In genomic region chr7:5419523-5420107, GRCh38 we compare ENCODE assay signal across 8 cellular contexts. TPM values are rescaled to one million over a fixed set of nuclear protein-coding genes. Genes with fewer than 3 reads are reported as not detected.
DNase-seq lines count a peak whose midpoint lies in the region; ATAC-seq and TF ChIP-seq lines count a peak whose summit lies in the region.

No MANE protein-coding gene starts in this region.

- H3K4me1 ChIP-seq in GM23248 (ENCODE audit: insufficient read depth) (peaks cover 12% of the 10 kb centered on the region), hepatocyte (ENCODE audit: insufficient read depth) (peaks cover 24% of the 10 kb centered on the region), sigmoid colon (peaks cover 0 to 47% (median 30%) of the 10 kb centered on the region in 4 donors)

- H3K4me3 Mint-ChIP-seq in activated T-helper 1 cell treated with anti-CD3 and anti-CD28 coated beads, Interleukin-12 subunit alpha, Interleukin-12 subunit beta, Interleukin-2, Interleukin-4 antibody, amounts not matched to agents 30 ng/mL and 10 ng/mL and 1 ng/mL, durations not matched to agents 14 hours and 24 hours and 36 hours: peak overlapping the region; percentile 26

- intact Hi-C loops in activated T-helper 1 cell treated with anti-CD3 and anti-CD28 coated beads, Interleukin-12 subunit alpha, Interleukin-12 subunit beta, Interleukin-2, Interleukin-4 antibody, amounts not matched to agents 30 ng/mL and 10 ng/mL and 1 ng/mL, durations not matched to agents 14 hours and 24 hours and 36 hours (cut with micrococcal nuclease): loop anchor here (5.0 kb wide), 4 partner anchors 177 to 372 kb away; partner anchors contain the start of gene RBAK
- intact Hi-C loops in sigmoid colon (cut with DNase I): loop anchor here (5.0 kb wide), 1 partner anchor 273 kb away; no protein-coding TSS in a partner anchor

- TF ChIP-seq EP300 in sigmoid colon (IDR thresholded peaks at IDR 0.05): no peak

- H3K9ac ChIP-seq in GM23248: peak overlapping the region; percentile 97

- H3K27me3 ChIP-seq in GM23248 (replicated peaks; ENCODE audit: insufficient read depth): no peaks in the 10 kb centered on the region
- H3K27me3 ChIP-seq in hepatocyte: no peaks in the 10 kb centered on the region
- H3K27me3 ChIP-seq in sigmoid colon: no peaks in the 10 kb centered on the region

- no peak for TF ChIP-seq CTCF in hepatocyte (IDR thresholded peaks at IDR 0.05; ENCODE audit: poor library complexity)
- TF ChIP-seq CTCF in sigmoid colon (IDR thresholded peaks at IDR 0.05): no peak

- H3K4me2 ChIP-seq in GM23248 (ENCODE audit: unreplicated experiment) (peak overlapping the region; percentile 93), hepatocyte (peak overlapping the region; percentile 99)

- H4K20me1 ChIP-seq in GM23248 (ENCODE audit: insufficient read depth): no peaks in the 10 kb centered on the region
- H4K20me1 ChIP-seq in hepatocyte (ENCODE audit: insufficient read depth, poor library complexity, severe bottlenecking): peaks cover 68% of the 10 kb centered on the region

- peaks cover 93% of the 10 kb centered on the region for H3K79me2 ChIP-seq in GM23248 (ENCODE audit: insufficient read depth)
- peaks cover 93% of the 10 kb centered on the region for H3K79me2 ChIP-seq in hepatocyte

- no peak for TF ChIP-seq POLR2A in sigmoid colon (IDR thresholded peaks at IDR 0.05)

- no peak overlapping the region for H2AFZ ChIP-seq in GM23248
- no peak overlapping the region for H2AFZ ChIP-seq in hepatocyte

- H3K4me3 ChIP-seq in GM23248 (peak overlapping the region; percentile 95), hepatocyte (peak overlapping the region; percentile 65), sigmoid colon (peak overlapping the region; percentile 84 to 96 (median 91))

- peaks cover 56% of the 10 kb centered on the region for H3K27me3 Mint-ChIP-seq in activated T-helper 1 cell treated with anti-CD3 and anti-CD28 coated beads, Interleukin-12 subunit alpha, Interleukin-12 subunit beta, Interleukin-2, Interleukin-4 antibody, amounts not matched to agents 30 ng/mL and 10 ng/mL and 1 ng/mL, durations not matched to agents 14 hours and 24 hours and 36 hours (ENCODE audit: insufficient read depth)

- peaks cover 12% of the 10 kb centered on the region for H3F3A ChIP-seq in GM23248 (ENCODE audit: insufficient read depth)

- no peaks in the 10 kb centered on the region for H3K9me3 ChIP-seq in GM23248 (ENCODE audit: low read depth)
- no peaks in the 10 kb centered on the region for H3K9me3 ChIP-seq in hepatocyte (ENCODE audit: low read depth)
- H3K9me3 ChIP-seq in sigmoid colon: no peaks in the 10 kb centered on the region

- in situ Hi-C loops in GM23248 (cut with MboI): no loop called here

- H3K9me3 Mint-ChIP-seq in activated T-helper 1 cell treated with anti-CD3 and anti-CD28 coated beads, Interleukin-12 subunit alpha, Interleukin-12 subunit beta, Interleukin-2, Interleukin-4 antibody, amounts not matched to agents 30 ng/mL and 10 ng/mL and 1 ng/mL, durations not matched to agents 14 hours and 24 hours and 36 hours: no peaks in the 10 kb centered on the region

- H3K9me2 ChIP-seq in GM23248 (ENCODE audit: insufficient read depth) (no peaks in the 10 kb centered on the region), hepatocyte (replicated peaks; ENCODE audit: insufficient read depth) (no peaks in the 10 kb centered on the region)

- 1 to 4% methylated on average over 22 to 44 of the region's 44 CpGs for WGBS in GM23248 (ENCODE audit: low coverage in 1 of 2, low lambda C conversion rate in 2 of 2, missing lambda C conversion rate in 2 of 2), 2 experiments
- WGBS in hepatocyte (ENCODE audit: low lambda C conversion rate, missing lambda C conversion rate): 3% methylated on average over 28 of the region's 44 CpGs
- WGBS in sigmoid colon, 2 donors: 0 to 2% methylated on average over 44 of the region's 44 CpGs

- peaks cover 6% of the 10 kb centered on the region for H3K4me1 Mint-ChIP-seq in activated T-helper 1 cell treated with anti-CD3 and anti-CD28 coated beads, Interleukin-12 subunit alpha, Interleukin-12 subunit beta, Interleukin-2, Interleukin-4 antibody, amounts not matched to agents 30 ng/mL and 10 ng/mL and 1 ng/mL, durations not matched to agents 14 hours and 24 hours and 36 hours (ENCODE audit: low read depth)

- no peaks in the 10 kb centered on the region for H3K36me3 ChIP-seq in GM23248 (ENCODE audit: low read depth)
- H3K36me3 ChIP-seq in hepatocyte (replicated peaks; ENCODE audit: insufficient read depth, low read depth): no peaks in the 10 kb centered on the region
- H3K36me3 ChIP-seq in sigmoid colon: no peaks in the 10 kb centered on the region

- H3K27ac ChIP-seq in GM23248 (peak overlapping the region; percentile 96), hepatocyte (peak overlapping the region; percentile 100), sigmoid colon (peak overlapping the region; percentile 97 to 100 (median 100))

- H3K36me3 Mint-ChIP-seq in activated T-helper 1 cell treated with anti-CD3 and anti-CD28 coated beads, Interleukin-12 subunit alpha, Interleukin-12 subunit beta, Interleukin-2, Interleukin-4 antibody, amounts not matched to agents 30 ng/mL and 10 ng/mL and 1 ng/mL, durations not matched to agents 14 hours and 24 hours and 36 hours (ENCODE audit: low read depth): no peaks in the 10 kb centered on the region

- ATAC-seq in GM21723 (IDR thresholded peaks at IDR 0.05; ENCODE audit: unreplicated experiment): no peak

- DNase-seq in GM23248 (peak; percentile 52), hepatocyte (ENCODE audit: low spot score) (no peak), sigmoid colon (no peak), OCI-M1 (lab: John Stamatoyannopoulos, UW) (no peak), NCI-H187 (lab: John Stamatoyannopoulos, UW) (no peak)
- no peak for DNase-seq in activated T-helper 1 cell treated with anti-CD3 and anti-CD28 coated beads, Interleukin-12 subunit alpha, Interleukin-12 subunit beta, Interleukin-2, Interleukin-4 antibody, amounts not matched to agents 30 ng/mL and 10 ng/mL and 1 ng/mL, durations not matched to agents 14 hours and 24 hours and 36 hours (ENCODE audit: low spot score)
- DNase-seq in activated CD4-positive, alpha-beta T cell treated with anti-CD3 and anti-CD28 coated beads, Interleukin-2, amount 50 U/mL, for 4 hours: no peak

- H3K27ac Mint-ChIP-seq in activated T-helper 1 cell treated with anti-CD3 and anti-CD28 coated beads, Interleukin-12 subunit alpha, Interleukin-12 subunit beta, Interleukin-2, Interleukin-4 antibody, amounts not matched to agents 30 ng/mL and 10 ng/mL and 1 ng/mL, durations not matched to agents 14 hours and 24 hours and 36 hours: peak overlapping the region; percentile 55

RNA-seq across cellular contexts. Expression of gene TNRC18, which starts 4.0 kb away (rescaled TPM):
- total RNA-seq in GM23248 (2014; rRNA removed; shearing (Covaris generic)): 47.4 and 51.8 TPM in 2 replicates
- 3.7 and 4.8 TPM in 2 replicates for polyA plus RNA-seq in GM23248 (2016; fragmentation: Nextera tagmentation; extraction: Ambion mirVana)
- 42.4 and 48.7 TPM in 2 replicates for total RNA-seq in activated T-helper 1 cell treated with anti-CD3 and anti-CD28 coated beads, Interleukin-12 subunit alpha, Interleukin-12 subunit beta, Interleukin-2, Interleukin-4 antibody, amounts not matched to agents 30 ng/mL and 10 ng/mL and 1 ng/mL, durations not matched to agents 14 hours and 24 hours and 36 hours
- 28.2 and 52.8 TPM in 2 replicates for total RNA-seq in hepatocyte
- polyA plus RNA-seq in hepatocyte: 15.2 and 18.1 TPM in 2 replicates
- 100 to 1,000 TPM in 1 of 4 donors, 10 to 100 TPM in 3; 32.5 to 187 (median 59.9) TPM for total RNA-seq in sigmoid colon
- 10 to 100 TPM; 12.6 to 61.8 (median 19.9) TPM for polyA plus RNA-seq in sigmoid colon
